In the genomic region with DNA sequence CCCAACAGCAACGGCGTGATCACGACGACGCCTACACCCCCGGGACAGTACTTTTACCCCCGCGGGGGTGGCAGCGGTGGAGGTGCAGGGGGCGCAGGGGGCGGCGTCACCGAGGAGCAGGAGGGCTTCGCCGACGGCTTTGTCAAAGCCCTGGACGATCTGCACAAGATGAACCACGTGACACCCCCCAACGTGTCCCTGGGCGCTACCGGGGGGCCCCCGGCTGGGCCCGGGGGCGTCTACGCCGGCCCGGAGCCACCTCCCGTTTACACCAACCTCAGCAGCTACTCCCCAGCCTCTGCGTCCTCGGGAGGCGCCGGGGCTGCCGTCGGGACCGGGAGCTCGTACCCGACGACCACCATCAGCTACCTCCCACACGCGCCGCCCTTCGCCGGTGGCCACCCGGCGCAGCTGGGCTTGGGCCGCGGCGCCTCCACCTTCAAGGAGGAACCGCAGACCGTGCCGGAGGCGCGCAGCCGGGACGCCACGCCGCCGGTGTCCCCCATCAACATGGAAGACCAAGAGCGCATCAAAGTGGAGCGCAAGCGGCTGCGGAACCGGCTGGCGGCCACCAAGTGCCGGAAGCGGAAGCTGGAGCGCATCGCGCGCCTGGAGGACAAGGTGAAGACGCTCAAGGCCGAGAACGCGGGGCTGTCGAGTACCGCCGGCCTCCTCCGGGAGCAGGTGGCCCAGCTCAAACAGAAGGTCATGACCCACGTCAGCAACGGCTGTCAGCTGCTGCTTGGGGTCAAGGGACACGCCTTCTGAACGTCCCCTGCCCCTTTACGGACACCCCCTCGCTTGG, we compare ENCODE assay signal across 1 cellular context.
TF ChIP-seq lines count a peak whose summit lies in the region.

No MANE protein-coding gene starts in this region.

TF ChIP-seq in HepG2, 621 proteins besides CTCF, POLR2A, EP300 and RAD21 (continued from another document and continues in another):
- TF ChIP-seq DRAP1 (CRISPR knock-in tag; IDR thresholded peaks at IDR 0.05), result no peak
- no peak for TF ChIP-seq SNRNP70 (IDR thresholded peaks at IDR 0.05; ENCODE audit: low read depth, low read length)
- peak; percentile 84 for TF ChIP-seq ETV5 (CRISPR knock-in tag; IDR thresholded peaks at IDR 0.05; ENCODE audit: borderline replicate concordance)
- no peak for TF ChIP-seq STAT6 (CRISPR knock-in tag; IDR thresholded peaks at IDR 0.05; ENCODE audit: borderline replicate concordance)
- TF ChIP-seq NPAS2 (CRISPR knock-in tag; IDR thresholded peaks at IDR 0.05; ENCODE audit: borderline replicate concordance), result no peak
- no peak for TF ChIP-seq ZNF335 (CRISPR knock-in tag; IDR thresholded peaks at IDR 0.05)
- TF ChIP-seq ZNF607 (CRISPR knock-in tag; IDR thresholded peaks at IDR 0.05; ENCODE audit: borderline replicate concordance), result 0 out of 2 replicates have a peak, but pooled peaks have one; percentile 19
- no peak; the same call in none of the 2 replicates for TF ChIP-seq CHCHD3 (CRISPR knock-in tag; IDR thresholded peaks at IDR 0.05)
- TF ChIP-seq, protein P1, sequence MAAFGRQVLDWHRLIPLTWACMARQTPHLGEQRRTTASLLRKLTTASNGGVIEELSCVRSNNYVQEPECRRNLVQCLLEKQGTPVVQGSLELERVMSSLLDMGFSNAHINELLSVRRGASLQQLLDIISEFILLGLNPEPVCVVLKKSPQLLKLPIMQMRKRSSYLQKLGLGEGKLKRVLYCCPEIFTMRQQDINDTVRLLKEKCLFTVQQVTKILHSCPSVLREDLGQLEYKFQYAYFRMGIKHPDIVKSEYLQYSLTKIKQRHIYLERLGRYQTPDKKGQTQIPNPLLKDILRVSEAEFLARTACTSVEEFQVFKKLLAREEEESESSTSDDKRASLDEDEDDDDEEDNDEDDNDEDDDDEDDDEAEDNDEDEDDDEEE (CRISPR knock-in tag; IDR thresholded peaks at IDR 0.05), result no peak
- no peak for TF ChIP-seq GATA4 (IDR thresholded peaks at IDR 0.05; ENCODE audit: borderline replicate concordance, low read depth)
- no peak for TF ChIP-seq ZNF343 (CRISPR knock-in tag; IDR thresholded peaks at IDR 0.05)
- TF ChIP-seq, protein P2, sequence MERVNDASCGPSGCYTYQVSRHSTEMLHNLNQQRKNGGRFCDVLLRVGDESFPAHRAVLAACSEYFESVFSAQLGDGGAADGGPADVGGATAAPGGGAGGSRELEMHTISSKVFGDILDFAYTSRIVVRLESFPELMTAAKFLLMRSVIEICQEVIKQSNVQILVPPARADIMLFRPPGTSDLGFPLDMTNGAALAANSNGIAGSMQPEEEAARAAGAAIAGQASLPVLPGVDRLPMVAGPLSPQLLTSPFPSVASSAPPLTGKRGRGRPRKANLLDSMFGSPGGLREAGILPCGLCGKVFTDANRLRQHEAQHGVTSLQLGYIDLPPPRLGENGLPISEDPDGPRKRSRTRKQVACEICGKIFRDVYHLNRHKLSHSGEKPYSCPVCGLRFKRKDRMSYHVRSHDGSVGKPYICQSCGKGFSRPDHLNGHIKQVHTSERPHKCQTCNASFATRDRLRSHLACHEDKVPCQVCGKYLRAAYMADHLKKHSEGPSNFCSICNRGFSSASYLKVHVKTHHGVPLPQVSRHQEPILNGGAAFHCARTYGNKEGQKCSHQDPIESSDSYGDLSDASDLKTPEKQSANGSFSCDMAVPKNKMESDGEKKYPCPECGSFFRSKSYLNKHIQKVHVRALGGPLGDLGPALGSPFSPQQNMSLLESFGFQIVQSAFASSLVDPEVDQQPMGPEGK (CRISPR knock-in tag; IDR thresholded peaks at IDR 0.05), result peak; percentile 49
- peak; percentile 59; the same call in 1 of the 2 replicates for TF ChIP-seq HES4 (CRISPR knock-in tag; IDR thresholded peaks at IDR 0.05; ENCODE audit: borderline replicate concordance)
- TF ChIP-seq, protein P3, sequence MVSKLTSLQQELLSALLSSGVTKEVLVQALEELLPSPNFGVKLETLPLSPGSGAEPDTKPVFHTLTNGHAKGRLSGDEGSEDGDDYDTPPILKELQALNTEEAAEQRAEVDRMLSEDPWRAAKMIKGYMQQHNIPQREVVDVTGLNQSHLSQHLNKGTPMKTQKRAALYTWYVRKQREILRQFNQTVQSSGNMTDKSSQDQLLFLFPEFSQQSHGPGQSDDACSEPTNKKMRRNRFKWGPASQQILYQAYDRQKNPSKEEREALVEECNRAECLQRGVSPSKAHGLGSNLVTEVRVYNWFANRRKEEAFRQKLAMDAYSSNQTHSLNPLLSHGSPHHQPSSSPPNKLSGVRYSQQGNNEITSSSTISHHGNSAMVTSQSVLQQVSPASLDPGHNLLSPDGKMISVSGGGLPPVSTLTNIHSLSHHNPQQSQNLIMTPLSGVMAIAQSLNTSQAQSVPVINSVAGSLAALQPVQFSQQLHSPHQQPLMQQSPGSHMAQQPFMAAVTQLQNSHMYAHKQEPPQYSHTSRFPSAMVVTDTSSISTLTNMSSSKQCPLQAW (CRISPR knock-in tag; IDR thresholded peaks at IDR 0.05), result no peak
- TF ChIP-seq, protein P4, sequence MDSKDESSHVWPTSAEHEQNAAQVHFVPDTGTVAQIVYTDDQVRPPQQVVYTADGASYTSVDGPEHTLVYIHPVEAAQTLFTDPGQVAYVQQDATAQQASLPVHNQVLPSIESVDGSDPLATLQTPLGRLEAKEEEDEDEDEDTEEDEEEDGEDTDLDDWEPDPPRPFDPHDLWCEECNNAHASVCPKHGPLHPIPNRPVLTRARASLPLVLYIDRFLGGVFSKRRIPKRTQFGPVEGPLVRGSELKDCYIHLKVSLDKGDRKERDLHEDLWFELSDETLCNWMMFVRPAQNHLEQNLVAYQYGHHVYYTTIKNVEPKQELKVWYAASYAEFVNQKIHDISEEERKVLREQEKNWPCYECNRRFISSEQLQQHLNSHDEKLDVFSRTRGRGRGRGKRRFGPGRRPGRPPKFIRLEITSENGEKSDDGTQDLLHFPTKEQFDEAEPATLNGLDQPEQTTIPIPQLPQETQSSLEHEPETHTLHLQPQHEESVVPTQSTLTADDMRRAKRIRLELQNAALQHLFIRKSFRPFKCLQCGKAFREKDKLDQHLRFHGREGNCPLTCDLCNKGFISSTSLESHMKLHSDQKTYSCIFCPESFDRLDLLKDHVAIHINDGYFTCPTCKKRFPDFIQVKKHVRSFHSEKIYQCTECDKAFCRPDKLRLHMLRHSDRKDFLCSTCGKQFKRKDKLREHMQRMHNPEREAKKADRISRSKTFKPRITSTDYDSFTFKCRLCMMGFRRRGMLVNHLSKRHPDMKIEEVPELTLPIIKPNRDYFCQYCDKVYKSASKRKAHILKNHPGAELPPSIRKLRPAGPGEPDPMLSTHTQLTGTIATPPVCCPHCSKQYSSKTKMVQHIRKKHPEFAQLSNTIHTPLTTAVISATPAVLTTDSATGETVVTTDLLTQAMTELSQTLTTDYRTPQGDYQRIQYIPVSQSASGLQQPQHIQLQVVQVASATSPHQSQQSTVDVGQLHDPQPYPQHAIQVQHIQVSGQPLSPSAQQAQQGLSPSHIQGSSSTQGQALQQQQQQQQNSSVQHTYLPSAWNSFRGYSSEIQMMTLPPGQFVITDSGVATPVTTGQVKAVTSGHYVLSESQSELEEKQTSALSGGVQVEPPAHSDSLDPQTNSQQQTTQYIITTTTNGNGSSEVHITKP (CRISPR knock-in tag; IDR thresholded peaks at IDR 0.05; ENCODE audit: low read depth), result no peak
- 0 out of 2 replicates have a peak, but pooled peaks have one; percentile 67 for TF ChIP-seq SATB2 (CRISPR knock-in tag; IDR thresholded peaks at IDR 0.05)
- TF ChIP-seq ISL2 (CRISPR knock-in tag; IDR thresholded peaks at IDR 0.05), result peak; percentile 36; the same call in 1 of the 2 replicates
- TF ChIP-seq SP140L (CRISPR knock-in tag; IDR thresholded peaks at IDR 0.05; ENCODE audit: borderline replicate concordance), result no peak
- TF ChIP-seq SUZ12 (IDR thresholded peaks at IDR 0.05; ENCODE audit: low read depth, low read length), result no peak
- TF ChIP-seq SMC3 (IDR thresholded peaks at IDR 0.05; ENCODE audit: low read length), result no peak
- TF ChIP-seq ZNF44 (CRISPR knock-in tag; IDR thresholded peaks at IDR 0.05), result no peak
- no peak for TF ChIP-seq MLX (CRISPR knock-in tag; IDR thresholded peaks at IDR 0.05)
- peak; percentile 35; the same call in 1 of the 2 replicates for TF ChIP-seq ZGPAT (CRISPR knock-in tag; IDR thresholded peaks at IDR 0.05)
- TF ChIP-seq ZNF121 (CRISPR knock-in tag; IDR thresholded peaks at IDR 0.05), result no peak
- TF ChIP-seq ZIK1 (CRISPR knock-in tag; IDR thresholded peaks at IDR 0.05; ENCODE audit: borderline replicate concordance, low read depth), result no peak
- TF ChIP-seq, protein P5, sequence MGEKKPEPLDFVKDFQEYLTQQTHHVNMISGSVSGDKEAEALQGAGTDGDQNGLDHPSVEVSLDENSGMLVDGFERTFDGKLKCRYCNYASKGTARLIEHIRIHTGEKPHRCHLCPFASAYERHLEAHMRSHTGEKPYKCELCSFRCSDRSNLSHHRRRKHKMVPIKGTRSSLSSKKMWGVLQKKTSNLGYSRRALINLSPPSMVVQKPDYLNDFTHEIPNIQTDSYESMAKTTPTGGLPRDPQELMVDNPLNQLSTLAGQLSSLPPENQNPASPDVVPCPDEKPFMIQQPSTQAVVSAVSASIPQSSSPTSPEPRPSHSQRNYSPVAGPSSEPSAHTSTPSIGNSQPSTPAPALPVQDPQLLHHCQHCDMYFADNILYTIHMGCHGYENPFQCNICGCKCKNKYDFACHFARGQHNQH (CRISPR knock-in tag; IDR thresholded peaks at IDR 0.05), result peak; percentile 63
- peak; percentile 38; the same call in 1 of the 2 replicates for TF ChIP-seq REPIN1 (CRISPR knock-in tag; IDR thresholded peaks at IDR 0.05; ENCODE audit: borderline replicate concordance, low read depth)
- TF ChIP-seq, protein P6, sequence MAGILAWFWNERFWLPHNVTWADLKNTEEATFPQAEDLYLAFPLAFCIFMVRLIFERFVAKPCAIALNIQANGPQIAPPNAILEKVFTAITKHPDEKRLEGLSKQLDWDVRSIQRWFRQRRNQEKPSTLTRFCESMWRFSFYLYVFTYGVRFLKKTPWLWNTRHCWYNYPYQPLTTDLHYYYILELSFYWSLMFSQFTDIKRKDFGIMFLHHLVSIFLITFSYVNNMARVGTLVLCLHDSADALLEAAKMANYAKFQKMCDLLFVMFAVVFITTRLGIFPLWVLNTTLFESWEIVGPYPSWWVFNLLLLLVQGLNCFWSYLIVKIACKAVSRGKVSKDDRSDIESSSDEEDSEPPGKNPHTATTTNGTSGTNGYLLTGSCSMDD (CRISPR knock-in tag; IDR thresholded peaks at IDR 0.05), result no peak; the same call in 1 of the 2 replicates
- TF ChIP-seq WIZ (CRISPR knock-in tag; IDR thresholded peaks at IDR 0.05), result peak; percentile 28; the same call in 1 of the 2 replicates
- no peak for TF ChIP-seq RFXANK (CRISPR knock-in tag; IDR thresholded peaks at IDR 0.05)
- no peak for TF ChIP-seq HMGA1 (CRISPR knock-in tag; conservative IDR thresholded peaks at IDR 0.05)
- no peak for TF ChIP-seq ZNF17 (CRISPR knock-in tag; IDR thresholded peaks at IDR 0.05)
- no peak for TF ChIP-seq KLF16 (CRISPR knock-in tag; IDR thresholded peaks at IDR 0.05)
- TF ChIP-seq ZBTB49 (CRISPR knock-in tag; IDR thresholded peaks at IDR 0.05; ENCODE audit: borderline replicate concordance), result no peak
- TF ChIP-seq ZNF605 (CRISPR knock-in tag; IDR thresholded peaks at IDR 0.05), result peak; percentile 34; the same call in 1 of the 2 replicates
- TF ChIP-seq SOX5 (CRISPR knock-in tag; IDR thresholded peaks at IDR 0.05; ENCODE audit: borderline replicate concordance), result no peak; the same call in 1 of the 2 replicates
